8 cellular contexts compared by ENCODE assay signal in genomic region chr17:68291836-68292688, GRCh38. TPM values are rescaled to one million over a fixed set of nuclear protein-coding genes. Genes with fewer than 3 reads are reported as not detected.
DNase-seq lines count a peak whose midpoint lies in the region; ATAC-seq, FAIRE-seq and TF ChIP-seq lines count a peak whose summit lies in the region.

No MANE protein-coding gene starts in this region.

- in situ Hi-C loops in GM13976 (cut with MboI; ENCODE audit: low sequenced_read_pairs, unreplicated experiment), result no loop called here
- in situ Hi-C loops in astrocyte of the spinal cord (cut with HindIII; ENCODE audit: low sequenced_read_pairs), result no loop called here

- peaks cover 53% of the 10 kb centered on the region for H3K27me3 ChIP-seq in iPS-20b (ENCODE audit: insufficient read depth, low read length)
- H3K27me3 ChIP-seq in small intestine (ENCODE audit: control insufficient read depth in 2 of 2, insufficient read depth in 2 of 2, low read length in 2 of 2), result peaks cover 0 to 9% of the 10 kb centered on the region in 2 donors

- TF ChIP-seq CTCF in GM13976 (IDR thresholded peaks at IDR 0.05; ENCODE audit: borderline replicate concordance, control extremely low read depth, extremely low read depth, insufficient read depth, missing control alignments) (no peak), NB4 (IDR thresholded peaks at IDR 0.05; ENCODE audit: low read depth, low read length) (peak; percentile 8), astrocyte of the spinal cord (IDR thresholded peaks at IDR 0.05; ENCODE audit: low read depth, low read length) (no peak)

- peak; percentile 56 for TF ChIP-seq POLR2A in NB4 (IDR thresholded peaks at IDR 0.05; ENCODE audit: extremely low read depth, insufficient read length)

- H3K36me3 ChIP-seq in iPS-20b (ENCODE audit: insufficient read depth, low read depth, low read length) (no peaks in the 10 kb centered on the region), small intestine (ENCODE audit: control insufficient read depth in 2 of 2, insufficient read depth in 2 of 2, low read length in 2 of 2) (no peaks in the 10 kb centered on the region)

- peak; percentile 60 for ATAC-seq in HG02588 (IDR thresholded peaks at IDR 0.05; ENCODE audit: unreplicated experiment)

- FAIRE-seq in small intestine (lab: Jason Lieb, UNC), result no peak

- DNase-seq in GM13976 (ENCODE audit: low spot score) (peak; percentile 91), NB4 (ENCODE audit: low read depth) (peak; percentile 99), T-helper 9 cell (peak; percentile 88), astrocyte of the spinal cord (ENCODE audit: low read depth, low spot score) (peak; percentile 68), small intestine (peak; percentile 68), cerebellar nuclear complex (lab: John Stamatoyannopoulos, UW) (no peak)

- H3K4me1 ChIP-seq in iPS-20b (ENCODE audit: insufficient read depth, low read length), result peaks cover 28% of the 10 kb centered on the region; the same call in 1 of the 2 replicates
- H3K4me1 ChIP-seq in small intestine (ENCODE audit: control insufficient read depth in 2 of 2, insufficient read depth in 1 of 2, low read depth in 1 of 2, low read length in 1 of 2), result no peaks in the 10 kb centered on the region

- H3K9ac ChIP-seq in iPS-20b (ENCODE audit: low read depth, low read length), result peak overlapping the region; percentile 67

- H3K4me3 ChIP-seq in NB4 (ENCODE audit: low read depth, low read length), result peak overlapping the region; percentile 72
- peak overlapping the region; percentile 50 for H3K4me3 ChIP-seq in astrocyte of the spinal cord (ENCODE audit: low read depth, low read length)
- peak overlapping the region; percentile 76 for H3K4me3 ChIP-seq in iPS-20b (ENCODE audit: low read length)
- H3K4me3 ChIP-seq in small intestine (ENCODE audit: low read depth in 1 of 2, low read length in 2 of 2), result peak overlapping the region; percentile 40 to 62

- 1 to 2% (median 2%) methylated on average over 53 to 76 of the region's 76 CpGs for WGBS in small intestine, 3 donors

- H3K27ac ChIP-seq in iPS-20b (ENCODE audit: low read length) (no peak overlapping the region), small intestine (ENCODE audit: low read depth in 1 of 2, low read length in 1 of 2) (peak overlapping the region; percentile 43 to 87)

- H3K9me3 ChIP-seq in iPS-20b (ENCODE audit: insufficient read depth, low read depth, low read length), result no peaks in the 10 kb centered on the region
- H3K9me3 ChIP-seq in small intestine (ENCODE audit: control insufficient read depth, low read depth), result no peaks in the 10 kb centered on the region

RNA-seq across cellular contexts. Expression of gene ARSG, which starts 0.8 kb away (rescaled TPM):
- polyA plus RNA-seq in small intestine, result 1 to 10 TPM in 1 of 3 donors, under 1 TPM in 1, not detected in 1; 0.81 to 1.6 TPM

RNA-seq across cellular contexts. Expression of gene SLC16A6, which starts 1.1 kb away (rescaled TPM):
- under 1 TPM in 1 of 3 donors, not detected in 2; 0.18 TPM for polyA plus RNA-seq in small intestine

RNA-seq across cellular contexts. Expression of gene AMZ2, which starts 44.2 kb away (rescaled TPM):
- polyA plus RNA-seq in small intestine, result 10 to 100 TPM; 29.1 to 38.0 (median 29.7) TPM

Comparison
In these comparisons a context has a peak if more than half of its experiments do, and no peak if none do; other contexts are left out.
1. DNase-seq: peak in GM13976 (single experiment), NB4 (single experiment), T-helper 9 cell (single experiment), astrocyte of the spinal cord (single experiment) and small intestine (single experiment); none in cerebellar nuclear complex (0 of 2).
2. Peak in every context shown above with its lines, with median percentiles within 50 percentile points of each other: H3K4me3 ChIP-seq.